Comparison of ENCODE assay signal across 9 cellular contexts in the genomic region with DNA sequence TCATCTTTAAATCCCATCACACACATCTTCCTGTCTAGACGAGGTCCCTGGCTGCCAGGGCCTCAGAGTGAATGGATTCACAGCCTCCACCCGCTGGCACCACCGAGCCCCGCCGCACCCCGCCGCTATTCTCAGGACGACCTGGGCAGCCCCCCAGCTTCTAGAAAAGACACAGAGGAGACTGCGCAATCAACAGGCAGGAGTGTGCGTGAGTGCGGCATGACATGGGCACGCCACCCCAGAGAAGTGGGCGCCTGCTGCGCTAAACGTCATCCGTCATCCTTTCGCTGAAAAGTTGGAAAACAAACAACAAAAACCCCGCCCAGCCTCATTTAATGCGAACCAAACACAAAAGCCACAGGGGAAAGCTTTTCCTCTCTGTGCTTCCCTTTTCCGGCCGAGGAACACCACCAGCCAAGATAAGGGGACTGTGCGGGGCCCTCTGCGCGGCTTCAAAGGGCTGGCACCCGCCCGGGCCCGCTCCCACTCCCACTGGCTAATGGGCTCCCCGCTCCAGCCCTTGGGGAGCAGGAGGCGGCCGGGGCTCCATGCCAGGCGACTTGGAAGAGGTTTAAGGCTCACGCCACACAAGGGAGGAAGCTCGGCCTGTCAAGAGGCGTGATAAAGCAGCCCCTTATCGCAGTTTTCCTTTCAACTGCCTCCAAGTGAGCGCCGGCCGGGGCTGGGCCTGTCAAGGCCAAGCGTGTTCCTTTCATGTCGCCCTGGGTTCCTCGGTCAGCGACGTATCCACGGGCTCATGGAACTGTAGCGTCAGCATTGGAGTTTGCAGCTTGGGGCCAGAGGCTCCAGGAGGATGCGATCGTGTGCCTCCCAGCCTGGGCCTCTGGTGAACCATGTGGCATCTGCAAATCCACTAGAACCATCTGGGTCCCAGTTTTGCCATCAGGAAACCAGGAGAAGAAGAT. TPM values are rescaled to one million over a fixed set of nuclear protein-coding genes. Genes with fewer than 3 reads are reported as not detected.
DNase-seq lines count a peak whose midpoint lies in the region; ATAC-seq, FAIRE-seq and TF ChIP-seq lines count a peak whose summit lies in the region.
"Had no signal": no experiment of that assay in that cellular context is flagged by ENCODE, and none has a peak within 500 bp of the region (broad histone marks: within the 10 kb centered on the region; RNA-seq: fewer than 3 reads in every experiment).

No MANE protein-coding gene starts in this region.

- no peak overlapping the region for H3K9ac ChIP-seq in keratinocyte (ENCODE audit: control insufficient read depth, extremely low read depth, insufficient read depth, low read length)

- H3K27ac ChIP-seq in keratinocyte (ENCODE audit: control insufficient read depth, insufficient read depth, low read length) = no peak overlapping the region

- no peaks in the 10 kb centered on the region for H3K9me3 ChIP-seq in keratinocyte (ENCODE audit: control insufficient read depth, low read depth, low read length)

- H3K9me3 Mint-ChIP-seq in activated naive CD8-positive, alpha-beta T cell treated with anti-CD3 and anti-CD28 coated beads, Interleukin-2, amount 10 ng/mL, durations not matched to agents 7 days and 5 days = no peaks in the 10 kb centered on the region
- no peaks in the 10 kb centered on the region for H3K9me3 Mint-ChIP-seq in stimulated activated naive B cell treated with anti-CD40 and anti-IgM and Interleukin-4, amounts not matched to agents 10 μg/mL and 1 μg/mL and 100 μg/mL, for 72 hours
- peaks cover 4% of the 10 kb centered on the region for H3K9me3 Mint-ChIP-seq in glutamatergic neuron (ENCODE audit: unreplicated experiment)
- H3K9me3 Mint-ChIP-seq: memory B cell had no signal

- DNase-seq in NCI-H1092 (lab: John Stamatoyannopoulos, UW) (peak; percentile 65), keratinocyte (ENCODE audit: low read depth, low spot score) (no peak), glutamatergic neuron (no peak), amniotic stem cell (lab: John Stamatoyannopoulos, UW) (no peak)
- DNase-seq in activated naive CD8-positive, alpha-beta T cell treated with anti-CD3 and anti-CD28 coated beads, Interleukin-2, amount 10 ng/mL, durations not matched to agents 7 days and 5 days = no peak
- no peak for DNase-seq in stimulated activated naive B cell treated with anti-CD40 and anti-IgM and Interleukin-4, amounts not matched to agents 10 μg/mL and 1 μg/mL and 100 μg/mL, for 72 hours

- H3K4me3 Mint-ChIP-seq in activated naive CD8-positive, alpha-beta T cell treated with anti-CD3 and anti-CD28 coated beads, Interleukin-2, amount 10 ng/mL, durations not matched to agents 7 days and 5 days = no peak overlapping the region
- H3K4me3 Mint-ChIP-seq in stimulated activated naive B cell treated with anti-CD40 and anti-IgM and Interleukin-4, amounts not matched to agents 10 μg/mL and 1 μg/mL and 100 μg/mL, for 72 hours = peak overlapping the region; percentile 1 to 34
- H3K4me3 Mint-ChIP-seq in glutamatergic neuron (ENCODE audit: unreplicated experiment) = no peak overlapping the region
- H3K4me3 Mint-ChIP-seq: memory B cell had no signal

- H4K20me1 ChIP-seq in keratinocyte (ENCODE audit: control insufficient read depth, extremely low read depth, insufficient read depth, low read length) = no peaks in the 10 kb centered on the region

- no peaks in the 10 kb centered on the region for H3K27me3 Mint-ChIP-seq in activated naive CD8-positive, alpha-beta T cell treated with anti-CD3 and anti-CD28 coated beads, Interleukin-2, amount 10 ng/mL, durations not matched to agents 7 days and 5 days
- H3K27me3 Mint-ChIP-seq in stimulated activated naive B cell treated with anti-CD40 and anti-IgM and Interleukin-4, amounts not matched to agents 10 μg/mL and 1 μg/mL and 100 μg/mL, for 72 hours = no peaks in the 10 kb centered on the region
- H3K27me3 Mint-ChIP-seq in glutamatergic neuron (ENCODE audit: unreplicated experiment) = peaks cover 6% of the 10 kb centered on the region
- H3K27me3 Mint-ChIP-seq: memory B cell had no signal

- no peak overlapping the region for H2AFZ ChIP-seq in keratinocyte (ENCODE audit: control insufficient read depth, low read length)

- peaks cover 11% of the 10 kb centered on the region for H3K4me1 ChIP-seq in keratinocyte (ENCODE audit: control insufficient read depth, extremely low read depth, insufficient read depth, low read length)

- no peak for ATAC-seq in activated naive CD8-positive, alpha-beta T cell treated with anti-CD3 and anti-CD28 coated beads, Interleukin-2, amount 10 ng/mL, durations not matched to agents 7 days and 5 days (ENCODE audit: low read depth)
- peak in 1 of 2 donors; percentile 36 for ATAC-seq in stimulated activated naive B cell treated with anti-CD40 and anti-IgM and Interleukin-4, amounts not matched to agents 10 μg/mL and 1 μg/mL and 100 μg/mL, for 72 hours (replicated peaks)
- ATAC-seq in HG03565 (IDR thresholded peaks at IDR 0.05; ENCODE audit: unreplicated experiment) = no peak
- ATAC-seq: Panc1 had no signal

- H3K36me3 ChIP-seq in keratinocyte (ENCODE audit: control insufficient read depth in 2 of 2, extremely low read depth in 1 of 2, insufficient read depth in 2 of 2, low read length in 2 of 2) = no peaks in the 10 kb centered on the region

- H3K4me1 Mint-ChIP-seq in activated naive CD8-positive, alpha-beta T cell treated with anti-CD3 and anti-CD28 coated beads, Interleukin-2, amount 10 ng/mL, durations not matched to agents 7 days and 5 days = peaks cover 70% of the 10 kb centered on the region
- H3K4me1 Mint-ChIP-seq in stimulated activated naive B cell treated with anti-CD40 and anti-IgM and Interleukin-4, amounts not matched to agents 10 μg/mL and 1 μg/mL and 100 μg/mL, for 72 hours = peaks cover 59 to 79% of the 10 kb centered on the region in 2 donors
- peaks cover 16% of the 10 kb centered on the region for H3K4me1 Mint-ChIP-seq in glutamatergic neuron (ENCODE audit: low read depth, unreplicated experiment)

- dilution Hi-C loops in keratinocyte (cut with MboI; ENCODE audit: extremely low pct_ligation_motif_present, low sequenced_read_pairs) = no loop called here

- peak overlapping the region; percentile 3 for H3K27ac Mint-ChIP-seq in activated naive CD8-positive, alpha-beta T cell treated with anti-CD3 and anti-CD28 coated beads, Interleukin-2, amount 10 ng/mL, durations not matched to agents 7 days and 5 days
- peak overlapping the region; percentile 86 for H3K27ac Mint-ChIP-seq in stimulated activated naive B cell treated with anti-CD40 and anti-IgM and Interleukin-4, amounts not matched to agents 10 μg/mL and 1 μg/mL and 100 μg/mL, for 72 hours
- H3K27ac Mint-ChIP-seq in glutamatergic neuron (ENCODE audit: unreplicated experiment) = no peak overlapping the region
- H3K27ac Mint-ChIP-seq: memory B cell had no signal

- peak overlapping the region; percentile 25 for H3K4me2 ChIP-seq in keratinocyte (ENCODE audit: control insufficient read depth, extremely low read depth, insufficient read depth, low read depth, low read length)

- H3K79me2 ChIP-seq in keratinocyte (ENCODE audit: control insufficient read depth, insufficient read depth, low read length) = no peaks in the 10 kb centered on the region

- H3K4me3 ChIP-seq in keratinocyte (ENCODE audit: control insufficient read depth in 2 of 3, extremely low read depth in 1 of 3, insufficient read depth in 2 of 3, low read depth in 1 of 3, low read length in 3 of 3) = no peak overlapping the region

- no peak for FAIRE-seq in keratinocyte (lab: Jason Lieb, UNC)

- peaks cover 37% of the 10 kb centered on the region for H3K27me3 ChIP-seq in keratinocyte (ENCODE audit: control insufficient read depth, extremely low read depth, insufficient read depth, low read length)

- POLR2A ChIA-PET in activated naive CD8-positive, alpha-beta T cell treated with anti-CD3 and anti-CD28 coated beads, Interleukin-2, amount 10 ng/mL, durations not matched to agents 7 days and 5 days (lab: Charles Lee) = interaction anchor here (1.2 kb wide), 1 partner anchor 21 kb away, joined by 5 read pairs; no protein-coding TSS in a partner anchor

- no peaks in the 10 kb centered on the region for H3K9me1 ChIP-seq in keratinocyte (ENCODE audit: control insufficient read depth, extremely low read depth, insufficient read depth, low read length)

- TF ChIP-seq CTCF in keratinocyte (optimal IDR thresholded peaks at IDR 0.05 in 1 of 3, IDR thresholded peaks at IDR 0.05 in 1 of 3, conservative IDR thresholded peaks at IDR 0.05 in 1 of 3; ENCODE audit: extremely low read depth in 1 of 3, insufficient read depth in 2 of 3, low read length in 3 of 3) (no peak), glutamatergic neuron (IDR thresholded peaks at IDR 0.05; ENCODE audit: partially characterized antibody, unreplicated experiment) (no peak)

- H3K36me3 Mint-ChIP-seq in activated naive CD8-positive, alpha-beta T cell treated with anti-CD3 and anti-CD28 coated beads, Interleukin-2, amount 10 ng/mL, durations not matched to agents 7 days and 5 days = peaks cover 56% of the 10 kb centered on the region
- peaks cover 22 to 83% of the 10 kb centered on the region in 2 donors for H3K36me3 Mint-ChIP-seq in stimulated activated naive B cell treated with anti-CD40 and anti-IgM and Interleukin-4, amounts not matched to agents 10 μg/mL and 1 μg/mL and 100 μg/mL, for 72 hours
- H3K36me3 Mint-ChIP-seq in glutamatergic neuron (ENCODE audit: unreplicated experiment) = no peaks in the 10 kb centered on the region

RNA-seq across cellular contexts. Expression of gene NFATC2, which starts 50.1 kb away (rescaled TPM):
- total RNA-seq in activated naive CD8-positive, alpha-beta T cell treated with anti-CD3 and anti-CD28 coated beads, Interleukin-2, amount 10 ng/mL, durations not matched to agents 7 days and 5 days = 10 to 100 TPM; 58.9 to 62.3 TPM
- polyA plus RNA-seq in keratinocyte = 0.05 to 0.06 TPM (median 0.05 TPM) in 3 replicates
- 0.84 TPM for polyA plus RNA-seq in keratinocyte (2011; ENCODE audit: low read depth)
- polyA plus RNA-seq in keratinocyte (2011; cell fraction: cytosol; rRNA removed) = 0.04 and 0.11 TPM in 2 replicates
- 0.23 and 0.25 TPM in 2 replicates for polyA plus RNA-seq in keratinocyte (2011; cell fraction: nucleus; rRNA removed)
- 0.05 and 1.6 TPM in 2 replicates for polyA plus RNA-seq in keratinocyte (2012; ENCODE audit: low replicate concordance)
- polyA minus RNA-seq in keratinocyte = 0.06 to 0.39 TPM (median 0.23 TPM) in 3 replicates
- 0.38 TPM for polyA minus RNA-seq in keratinocyte (2011; cell fraction: cytosol; rRNA and poly(A)+ RNA removed)
- 0.32 and 0.39 TPM in 2 replicates for polyA minus RNA-seq in keratinocyte (2011; cell fraction: nucleus; rRNA and poly(A)+ RNA removed)
- total RNA-seq in glutamatergic neuron (ENCODE audit: unreplicated experiment) = not detected

Comparison
In these comparisons a context has a peak if more than half of its experiments do, and no peak if none do; other contexts are left out.
1. H3K4me3 Mint-ChIP-seq: peak in stimulated activated naive B cell treated with anti-CD40 and anti-IgM and Interleukin-4, amounts not matched to agents 10 μg/mL and 1 μg/mL and 100 μg/mL, for 72 hours (2 of 2); none in activated naive CD8-positive, alpha-beta T cell treated with anti-CD3 and anti-CD28 coated beads, Interleukin-2, amount 10 ng/mL, durations not matched to agents 7 days and 5 days (single experiment) and glutamatergic neuron (single experiment).
2. RNA of gene NFATC2, which starts 50.1 kb away (total RNA-seq): 58.9 to 62.3 TPM in activated naive CD8-positive, alpha-beta T cell treated with anti-CD3 and anti-CD28 coated beads, Interleukin-2, amount 10 ng/mL, durations not matched to agents 7 days and 5 days; not detected in glutamatergic neuron (single experiment); every median in the first group is over 10 times any median in the second.